In the genomic region with DNA sequence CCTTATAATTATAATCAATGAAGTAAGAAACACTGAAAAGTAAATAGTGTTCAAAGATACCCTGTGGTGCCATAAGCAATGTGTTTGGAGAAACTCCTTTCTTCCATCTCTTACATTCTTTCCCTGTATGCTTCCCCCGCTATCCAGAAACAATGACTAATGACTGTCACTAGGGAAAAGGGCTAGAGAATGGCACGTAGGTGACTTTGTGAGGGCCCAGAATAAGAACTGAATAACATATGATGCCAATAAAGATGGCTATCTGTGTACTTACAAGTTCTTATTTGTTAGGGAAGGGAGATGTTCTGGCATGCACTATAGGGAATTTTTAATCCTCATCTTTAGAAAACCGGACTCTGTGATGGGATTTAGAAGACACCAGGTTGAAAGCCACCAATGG, we compare ENCODE assay signal across 21 cellular contexts. TPM values are rescaled to one million over a fixed set of nuclear protein-coding genes. Genes with fewer than 3 reads are reported as not detected.
"Had no signal": no experiment of that assay in that cellular context is flagged by ENCODE, and none has a peak within 500 bp of the region (broad histone marks: within the 10 kb centered on the region; RNA-seq: fewer than 3 reads in every experiment).

No MANE protein-coding gene starts in this region.

- H3K79me2 ChIP-seq: parathyroid adenoma had no signal

- H3K27ac ChIP-seq: brain microvascular endothelial cell, neutrophil, parathyroid adenoma, sigmoid colon, spleen, testis, upper lobe of right lung had no signal

- H3K36me3 ChIP-seq: brain microvascular endothelial cell, neutrophil, sigmoid colon, spleen, upper lobe of right lung had no signal

- DNase-seq: activated CD4-positive, alpha-beta T cell treated with anti-CD3 and anti-CD28 coated beads, Interleukin-2, amount 50 U/mL, for 48 hours; activated naive CD4-positive, alpha-beta T cell treated with anti-CD3 and anti-CD28 coated beads for 36 hours; activated naive CD8-positive, alpha-beta T cell treated with anti-CD3 and anti-CD28 coated beads, Interleukin-2, amount 50 U/mL, for 24 hours; anterior cingulate cortex; brain microvascular endothelial cell; erythroblast; foreskin melanocyte; glutamatergic neuron; hippocampal formation; stimulated activated CD4-positive, alpha-beta T cell treated with anti-CD3 and anti-CD28 coated beads, Interleukin-4, amount 100 ng/mL, for 4 hours; testis had no signal

- H3K9me3 ChIP-seq: neutrophil, sigmoid colon, spleen, testis, upper lobe of right lung had no signal

- H3K27me3 ChIP-seq: brain microvascular endothelial cell, testis had no signal

- ATAC-seq: activated naive CD8-positive, alpha-beta T cell treated with anti-CD3 and anti-CD28 coated beads, Interleukin-2, amount 50 U/mL, for 24 hours; natural killer cell treated with Interleukin-12 subunit alpha and Interleukin-12 subunit beta and Interleukin-15 and Interleukin-18, amount 100 ng/mL, for 72 hours; stimulated activated memory B cell treated with anti-CD40 and anti-IgM and Interleukin-4, amounts not matched to agents 10 μg/mL and 1 μg/mL and 100 μg/mL, for 72 hours; upper lobe of right lung had no signal

- H3K4me1 ChIP-seq: testis had no signal

- H3K4me3 ChIP-seq: coronary artery, lung, sigmoid colon, spleen, testis, upper lobe of right lung had no signal

- H2AFZ ChIP-seq: parathyroid adenoma had no signal

RNA-seq across cellular contexts. Expression of a gene that starts 36.6 kb away (rescaled TPM):
- total RNA-seq: activated naive CD4-positive, alpha-beta T cell treated with anti-CD3 and anti-CD28 coated beads for 36 hours; activated T-helper 2 cell treated with anti-CD3 and anti-CD28 coated beads, Interferon-gamma antibody, Interleukin-2, Interleukin-4, amounts not matched to agents 10 μg/mL and 5 μg/mL and 100 μg/mL, durations not matched to agents 14 hours and 24 hours and 36 hours; natural killer cell treated with Interleukin-12 subunit alpha and Interleukin-12 subunit beta and Interleukin-15 and Interleukin-18, amount 100 ng/mL, for 72 hours; sigmoid colon had no signal

RNA-seq across cellular contexts. Expression of a gene that starts 46.1 kb away (rescaled TPM):
- total RNA-seq: sigmoid colon had no signal
